Comparison of ENCODE assay signal across 8 cellular contexts in the genomic region with DNA sequence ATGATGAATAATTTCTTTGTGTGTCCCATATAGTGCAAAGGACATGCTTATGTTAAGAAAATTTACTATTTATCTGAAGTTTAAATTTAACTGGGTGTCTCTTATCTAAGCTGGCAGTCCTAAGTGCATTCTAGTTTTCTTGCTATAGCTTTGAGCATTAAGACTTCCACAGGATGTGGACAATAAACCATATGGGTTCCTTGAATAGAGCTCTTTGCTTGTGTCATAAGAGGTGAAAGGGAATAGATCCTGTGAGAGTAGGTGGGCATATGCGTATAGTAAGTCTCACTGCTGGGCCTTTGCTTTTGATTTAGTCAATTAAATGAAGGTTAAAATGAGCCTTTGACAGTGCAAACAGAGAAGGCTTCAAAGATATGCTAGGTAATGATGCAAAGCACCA.
"Had no signal": no experiment of that assay in that cellular context is flagged by ENCODE, and none has a peak within 500 bp of the region (broad histone marks: within the 10 kb centered on the region; RNA-seq: fewer than 3 reads in every experiment).

No MANE protein-coding gene starts in this region.

- DNase-seq: IMR-90, KBM-7, KG1 had no signal

- H3K36me3 Mint-ChIP-seq: IgD-negative memory B cell had no signal

- H3K27ac ChIP-seq: HL-60, KMS-11 had no signal

- H3K4me1 Mint-ChIP-seq: IgD-negative memory B cell had no signal

- H3K4me3 ChIP-seq: K562 had no signal

- H3K4me3 Mint-ChIP-seq: IgD-negative memory B cell had no signal

- H3K4me2 ChIP-seq: KMS-11 had no signal

- ATAC-seq: HepG2, K562 had no signal

- H3K9ac ChIP-seq: KMS-11 had no signal

- H3K27ac Mint-ChIP-seq: IgD-negative memory B cell had no signal
